ENCODE assay signal across 14 cellular contexts in genomic region chr3:83076041-83076440, GRCh38.
DNase-seq lines count a peak whose midpoint lies in the region; ATAC-seq lines count a peak whose summit lies in the region.
"Had no signal": no experiment of that assay in that cellular context is flagged by ENCODE, and none has a peak within 500 bp of the region (broad histone marks: within the 10 kb centered on the region; RNA-seq: fewer than 3 reads in every experiment).

No MANE protein-coding gene starts in this region.

- H3K36me3 ChIP-seq in neuron (ENCODE audit: insufficient read depth, low read length): no peaks in the 10 kb centered on the region
- H3K36me3 ChIP-seq: HAP-1 had no signal

- no peak for ATAC-seq in left cardiac atrium
- ATAC-seq: GM23338 had no signal

- DNase-seq in SK-MEL-5 (ENCODE audit: low read depth, low spot score) (peak; percentile 87), foreskin melanocyte (peak; percentile 66), NCI-H82 treated with DMSO at 0.1 percent for 48 hours (lab: John Stamatoyannopoulos, UW; ENCODE audit: unreplicated experiment) (no peak), left cardiac atrium (no peak), NCI-H1436 (lab: John Stamatoyannopoulos, UW) (no peak)
- DNase-seq: C1 segment of cervical spinal cord; CD4-positive, alpha-beta memory T cell; DMS53; DMS79 treated with DMSO at 0.1 percent for 48 hours; GF-D8; HFFc6 had no signal

- H3K9me3 ChIP-seq in neuron (ENCODE audit: low read length): no peaks in the 10 kb centered on the region
- H3K9me3 ChIP-seq: HAP-1 had no signal

- no peak overlapping the region for H3K4me3 ChIP-seq in neuron (ENCODE audit: low read length)
- H3K4me3 ChIP-seq: GM23338, HAP-1 had no signal

- H3K4me1 ChIP-seq in neuron (ENCODE audit: insufficient read depth, low read length): no peaks in the 10 kb centered on the region
- H3K4me1 ChIP-seq: HAP-1 had no signal

- in situ Hi-C loops in SK-MEL-5 (cut with HindIII; ENCODE audit: low pct_unique_long_range_greater_than_20kb, low sequenced_read_pairs): no loop called here

- no peaks in the 10 kb centered on the region for H3K27me3 ChIP-seq in neuron (ENCODE audit: insufficient read depth, low read length)

- H2AFZ ChIP-seq in neuron (ENCODE audit: low read depth, low read length): peak overlapping the region; percentile 26
- H2AFZ ChIP-seq: GM23338 had no signal

- intact Hi-C loops in left cardiac atrium (cut with DNase I): no loop called here

Comparison
In these comparisons a context has a peak if more than half of its experiments do, and no peak if none do; other contexts are left out.
1. DNase-seq: peak in SK-MEL-5 (single experiment) and foreskin melanocyte (single experiment); none in NCI-H82 treated with DMSO at 0.1 percent for 48 hours (single experiment), left cardiac atrium (single experiment) and NCI-H1436 (single experiment).